1 cellular context compared by ENCODE assay signal in the genomic region with DNA sequence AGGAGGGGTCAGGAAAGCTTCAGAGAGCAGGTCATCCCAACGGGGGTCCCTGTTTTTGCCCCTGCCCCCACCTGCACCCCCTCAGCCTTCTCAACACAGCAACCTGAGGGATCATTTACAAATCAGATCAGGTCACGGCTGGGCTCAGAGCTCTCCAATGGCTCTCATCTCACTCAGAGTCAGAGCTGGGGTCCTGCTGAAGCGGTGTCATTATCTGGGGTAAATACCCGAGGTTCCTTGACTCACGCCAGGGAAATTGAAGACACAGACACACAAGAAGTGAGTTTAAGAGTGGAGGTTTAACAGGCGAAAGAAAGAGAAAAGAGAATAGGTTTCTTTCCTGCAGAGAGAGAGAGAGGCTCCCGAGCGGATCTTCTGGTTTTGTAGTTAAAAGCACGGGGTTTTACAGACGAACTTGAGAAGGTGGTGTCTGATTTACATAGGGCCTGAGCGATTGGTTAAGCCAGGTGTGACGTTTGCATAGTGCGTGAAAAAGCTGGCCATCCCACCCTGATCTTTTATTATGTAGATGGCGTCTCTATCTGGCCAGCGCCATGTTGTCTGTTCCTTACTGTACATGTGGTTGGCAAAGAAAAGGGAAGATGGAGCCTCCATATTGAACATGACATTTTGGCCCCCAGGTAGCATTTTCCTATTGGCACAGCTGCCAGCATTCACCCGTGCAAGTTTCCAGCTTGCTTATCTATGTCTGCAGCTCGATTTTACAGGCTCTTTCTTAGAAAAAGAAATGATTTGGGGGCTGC.
TF ChIP-seq lines count a peak whose summit lies in the region.

No MANE protein-coding gene starts in this region.

TF ChIP-seq in IMR-90, 13 proteins besides CTCF, POLR2A, EP300 and RAD21 (continued from another document):
- no peak for TF ChIP-seq NFE2L2 (IDR thresholded peaks at IDR 0.05; ENCODE audit: low read depth, low read length)
- no peak for TF ChIP-seq MAFK (IDR thresholded peaks at IDR 0.05; ENCODE audit: low read depth, low read length)
- TF ChIP-seq RFX5 (IDR thresholded peaks at IDR 0.05; ENCODE audit: low read depth, low read length), result no peak
- no peak for TF ChIP-seq FOS (IDR thresholded peaks at IDR 0.05; ENCODE audit: low read depth, low read length)
- TF ChIP-seq, protein P1, sequence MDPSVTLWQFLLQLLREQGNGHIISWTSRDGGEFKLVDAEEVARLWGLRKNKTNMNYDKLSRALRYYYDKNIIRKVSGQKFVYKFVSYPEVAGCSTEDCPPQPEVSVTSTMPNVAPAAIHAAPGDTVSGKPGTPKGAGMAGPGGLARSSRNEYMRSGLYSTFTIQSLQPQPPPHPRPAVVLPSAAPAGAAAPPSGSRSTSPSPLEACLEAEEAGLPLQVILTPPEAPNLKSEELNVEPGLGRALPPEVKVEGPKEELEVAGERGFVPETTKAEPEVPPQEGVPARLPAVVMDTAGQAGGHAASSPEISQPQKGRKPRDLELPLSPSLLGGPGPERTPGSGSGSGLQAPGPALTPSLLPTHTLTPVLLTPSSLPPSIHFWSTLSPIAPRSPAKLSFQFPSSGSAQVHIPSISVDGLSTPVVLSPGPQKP (IDR thresholded peaks at IDR 0.05; ENCODE audit: borderline replicate concordance, low read depth, low read length), result no peak
- TF ChIP-seq, protein P2, sequence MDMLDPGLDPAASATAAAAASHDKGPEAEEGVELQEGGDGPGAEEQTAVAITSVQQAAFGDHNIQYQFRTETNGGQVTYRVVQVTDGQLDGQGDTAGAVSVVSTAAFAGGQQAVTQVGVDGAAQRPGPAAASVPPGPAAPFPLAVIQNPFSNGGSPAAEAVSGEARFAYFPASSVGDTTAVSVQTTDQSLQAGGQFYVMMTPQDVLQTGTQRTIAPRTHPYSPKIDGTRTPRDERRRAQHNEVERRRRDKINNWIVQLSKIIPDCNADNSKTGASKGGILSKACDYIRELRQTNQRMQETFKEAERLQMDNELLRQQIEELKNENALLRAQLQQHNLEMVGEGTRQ (IDR thresholded peaks at IDR 0.05; ENCODE audit: low read depth, low read length), result no peak
- no peak for TF ChIP-seq RCOR1 (IDR thresholded peaks at IDR 0.05; ENCODE audit: insufficient replicate concordance, low read length)
- TF ChIP-seq CHD1 (IDR thresholded peaks at IDR 0.05; ENCODE audit: low read depth, low read length), result no peak
- TF ChIP-seq CEBPB (IDR thresholded peaks at IDR 0.05; ENCODE audit: low read depth, low read length), result no peak
- no peak for TF ChIP-seq SMC3 (IDR thresholded peaks at IDR 0.05; ENCODE audit: low read depth, low read length)
- TF ChIP-seq MXI1 (IDR thresholded peaks at IDR 0.05; ENCODE audit: borderline replicate concordance, low read depth, low read length), result no peak
TF ChIP-seq in IMR-90: peak in this region for 0.
